In the genomic region with DNA sequence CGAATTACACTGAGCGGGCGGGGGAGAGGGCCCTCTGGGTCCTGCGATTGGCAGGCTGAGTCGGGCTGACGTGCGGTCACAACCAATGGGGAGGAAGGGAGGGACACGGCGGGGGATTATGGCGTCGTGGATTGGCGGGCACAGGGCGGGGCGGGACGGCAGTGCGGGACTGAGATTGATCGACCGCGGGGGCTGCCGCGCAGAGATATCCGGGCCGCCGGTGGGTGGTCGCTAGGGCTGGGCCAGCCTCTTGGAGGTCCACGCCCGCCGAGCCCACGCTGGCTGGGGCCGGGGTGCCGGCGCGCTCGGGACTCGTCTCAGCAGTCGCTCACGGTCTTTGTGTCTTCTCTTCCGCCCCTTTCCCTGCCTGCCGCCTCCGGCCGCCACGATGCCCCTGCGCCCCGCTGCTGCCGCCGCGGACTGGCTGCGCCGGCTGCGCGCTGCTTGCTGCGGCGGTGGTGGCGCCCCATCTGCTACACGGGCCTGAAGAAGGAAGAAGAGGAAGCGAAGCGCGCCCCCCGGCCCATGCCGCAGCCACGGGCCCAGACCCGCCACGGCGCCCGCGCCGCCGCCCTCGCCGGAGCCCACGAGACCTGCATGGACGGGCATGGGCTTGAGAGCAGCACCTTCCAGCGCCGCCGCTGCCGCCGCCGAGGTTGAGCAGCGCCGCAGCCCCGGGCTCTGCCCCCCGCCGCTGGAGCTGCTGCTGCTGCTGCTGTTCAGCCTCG, we compare ENCODE assay signal across 1 cellular context.
TF ChIP-seq lines count a peak whose summit lies in the region.

A gene with protein sequence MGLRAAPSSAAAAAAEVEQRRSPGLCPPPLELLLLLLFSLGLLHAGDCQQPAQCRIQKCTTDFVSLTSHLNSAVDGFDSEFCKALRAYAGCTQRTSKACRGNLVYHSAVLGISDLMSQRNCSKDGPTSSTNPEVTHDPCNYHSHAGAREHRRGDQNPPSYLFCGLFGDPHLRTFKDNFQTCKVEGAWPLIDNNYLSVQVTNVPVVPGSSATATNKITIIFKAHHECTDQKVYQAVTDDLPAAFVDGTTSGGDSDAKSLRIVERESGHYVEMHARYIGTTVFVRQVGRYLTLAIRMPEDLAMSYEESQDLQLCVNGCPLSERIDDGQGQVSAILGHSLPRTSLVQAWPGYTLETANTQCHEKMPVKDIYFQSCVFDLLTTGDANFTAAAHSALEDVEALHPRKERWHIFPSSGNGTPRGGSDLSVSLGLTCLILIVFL (plus strand): TSS at position 200 of the 728 bp plus-strand sequence. CDS start 408 bp downstream, at position 608.

TF ChIP-seq in HEK293, 187 proteins besides CTCF, POLR2A, EP300 and RAD21 (continued from another document and continues in another):
- TF ChIP-seq ZNF837 (tag by site-specific recombination; IDR thresholded peaks at IDR 0.05) (no peak), ZBTB26 (tag by site-specific recombination; optimal IDR thresholded peaks at IDR 0.05) (peak; percentile 82), KLF9 (tag by site-specific recombination; IDR thresholded peaks at IDR 0.05; ENCODE audit: low read depth) (peak; percentile 36; the same call in 1 of the 2 replicates), ZNF311 (tag by site-specific recombination; IDR thresholded peaks at IDR 0.05; ENCODE audit: borderline replicate concordance) (no peak), SETDB1 (IDR thresholded peaks at IDR 0.05; ENCODE audit: insufficient read length, low read length) (no peak), SCRT1 (tag by site-specific recombination; IDR thresholded peaks at IDR 0.05; ENCODE audit: borderline replicate concordance) (no peak), HOXA7 (CRISPR knock-in tag; IDR thresholded peaks at IDR 0.05; ENCODE audit: borderline replicate concordance) (no peak), ZNF571 (tag by site-specific recombination; IDR thresholded peaks at IDR 0.05) (no peak), ZNF433 (tag by site-specific recombination; IDR thresholded peaks at IDR 0.05; ENCODE audit: low read depth) (no peak), ZNF280C (tag by site-specific recombination; IDR thresholded peaks at IDR 0.05) (no peak), ZNF18 (tag by site-specific recombination; IDR thresholded peaks at IDR 0.05) (0 out of 2 replicates have a peak, but pooled peaks have one; percentile 1), ZNF112 (tag by site-specific recombination; IDR thresholded peaks at IDR 0.05) (no peak), ZNF776 (tag by site-specific recombination; IDR thresholded peaks at IDR 0.05; ENCODE audit: borderline replicate concordance) (no peak), ZNF513 (tag by site-specific recombination; IDR thresholded peaks at IDR 0.05) (0 out of 2 replicates have a peak, but pooled peaks have one; percentile 43), ZNF626 (tag by site-specific recombination; IDR thresholded peaks at IDR 0.05) (no peak), ZNF184 (tag by site-specific recombination; IDR thresholded peaks at IDR 0.05) (no peak), ZNF341 (tag by site-specific recombination; IDR thresholded peaks at IDR 0.05; ENCODE audit: low read depth) (no peak), BCL11A (tag by site-specific recombination; IDR thresholded peaks at IDR 0.05; ENCODE audit: low read depth) (no peak; the same call in 1 of the 2 replicates), ZNF426 (tag by site-specific recombination; IDR thresholded peaks at IDR 0.05) (no peak), ZNF529 (tag by site-specific recombination; IDR thresholded peaks at IDR 0.05; ENCODE audit: insufficient replicate concordance) (no peak), ZNF221 (tag by site-specific recombination; IDR thresholded peaks at IDR 0.05; ENCODE audit: borderline replicate concordance) (no peak), ZBTB1 (tag by site-specific recombination; IDR thresholded peaks at IDR 0.05) (no peak; the same call in 1 of the 2 replicates), ZNF629 (tag by site-specific recombination; IDR thresholded peaks at IDR 0.05) (no peak; the same call in 1 of the 2 replicates), ZNF621 (tag by site-specific recombination; IDR thresholded peaks at IDR 0.05) (no peak), ZNF223 (tag by site-specific recombination; IDR thresholded peaks at IDR 0.05) (no peak), ZNF140 (tag by site-specific recombination; IDR thresholded peaks at IDR 0.05) (no peak), ZNF530 (tag by site-specific recombination; IDR thresholded peaks at IDR 0.05; ENCODE audit: low read depth) (peak; percentile 95), HOXD13 (CRISPR knock-in tag; IDR thresholded peaks at IDR 0.05; ENCODE audit: borderline replicate concordance) (no peak; the same call in 1 of the 2 replicates), GLIS2 (tag by site-specific recombination; IDR thresholded peaks at IDR 0.05) (peak; percentile 87), ZSCAN16 (tag by site-specific recombination; IDR thresholded peaks at IDR 0.05) (no peak), ZNF292 (tag by site-specific recombination; IDR thresholded peaks at IDR 0.05; ENCODE audit: borderline replicate concordance, low read depth) (no peak), ZNF133 (tag by site-specific recombination; IDR thresholded peaks at IDR 0.05) (no peak), ZNF175 (tag by site-specific recombination; IDR thresholded peaks at IDR 0.05) (no peak), PRDM4 (tag by site-specific recombination; IDR thresholded peaks at IDR 0.05) (no peak), ZNF248 (tag by site-specific recombination; IDR thresholded peaks at IDR 0.05) (no peak)
- TF ChIP-seq, protein P1, sequence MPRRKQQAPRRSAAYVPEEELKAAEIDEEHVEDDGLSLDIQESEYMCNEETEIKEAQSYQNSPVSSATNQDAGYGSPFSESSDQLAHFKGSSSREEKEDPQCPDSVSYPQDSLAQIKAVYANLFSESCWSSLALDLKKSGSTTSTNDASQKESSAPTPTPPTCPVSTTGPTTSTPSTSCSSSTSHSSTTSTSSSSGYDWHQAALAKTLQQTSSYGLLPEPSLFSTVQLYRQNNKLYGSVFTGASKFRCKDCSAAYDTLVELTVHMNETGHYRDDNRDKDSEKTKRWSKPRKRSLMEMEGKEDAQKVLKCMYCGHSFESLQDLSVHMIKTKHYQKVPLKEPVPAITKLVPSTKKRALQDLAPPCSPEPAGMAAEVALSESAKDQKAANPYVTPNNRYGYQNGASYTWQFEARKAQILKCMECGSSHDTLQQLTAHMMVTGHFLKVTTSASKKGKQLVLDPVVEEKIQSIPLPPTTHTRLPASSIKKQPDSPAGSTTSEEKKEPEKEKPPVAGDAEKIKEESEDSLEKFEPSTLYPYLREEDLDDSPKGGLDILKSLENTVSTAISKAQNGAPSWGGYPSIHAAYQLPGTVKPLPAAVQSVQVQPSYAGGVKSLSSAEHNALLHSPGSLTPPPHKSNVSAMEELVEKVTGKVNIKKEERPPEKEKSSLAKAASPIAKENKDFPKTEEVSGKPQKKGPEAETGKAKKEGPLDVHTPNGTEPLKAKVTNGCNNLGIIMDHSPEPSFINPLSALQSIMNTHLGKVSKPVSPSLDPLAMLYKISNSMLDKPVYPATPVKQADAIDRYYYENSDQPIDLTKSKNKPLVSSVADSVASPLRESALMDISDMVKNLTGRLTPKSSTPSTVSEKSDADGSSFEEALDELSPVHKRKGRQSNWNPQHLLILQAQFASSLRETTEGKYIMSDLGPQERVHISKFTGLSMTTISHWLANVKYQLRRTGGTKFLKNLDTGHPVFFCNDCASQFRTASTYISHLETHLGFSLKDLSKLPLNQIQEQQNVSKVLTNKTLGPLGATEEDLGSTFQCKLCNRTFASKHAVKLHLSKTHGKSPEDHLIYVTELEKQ (tag by site-specific recombination; IDR thresholded peaks at IDR 0.05; ENCODE audit: borderline replicate concordance), result peak; percentile 1; the same call in 1 of the 2 replicates
- TF ChIP-seq, protein P2, sequence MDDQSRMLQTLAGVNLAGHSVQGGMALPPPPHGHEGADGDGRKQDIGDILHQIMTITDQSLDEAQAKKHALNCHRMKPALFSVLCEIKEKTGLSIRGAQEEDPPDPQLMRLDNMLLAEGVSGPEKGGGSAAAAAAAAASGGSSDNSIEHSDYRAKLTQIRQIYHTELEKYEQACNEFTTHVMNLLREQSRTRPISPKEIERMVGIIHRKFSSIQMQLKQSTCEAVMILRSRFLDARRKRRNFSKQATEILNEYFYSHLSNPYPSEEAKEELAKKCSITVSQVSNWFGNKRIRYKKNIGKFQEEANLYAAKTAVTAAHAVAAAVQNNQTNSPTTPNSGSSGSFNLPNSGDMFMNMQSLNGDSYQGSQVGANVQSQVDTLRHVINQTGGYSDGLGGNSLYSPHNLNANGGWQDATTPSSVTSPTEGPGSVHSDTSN (CRISPR knock-in tag; IDR thresholded peaks at IDR 0.05), result peak; percentile 74; the same call in 1 of the 2 replicates
- TF ChIP-seq, protein P3, sequence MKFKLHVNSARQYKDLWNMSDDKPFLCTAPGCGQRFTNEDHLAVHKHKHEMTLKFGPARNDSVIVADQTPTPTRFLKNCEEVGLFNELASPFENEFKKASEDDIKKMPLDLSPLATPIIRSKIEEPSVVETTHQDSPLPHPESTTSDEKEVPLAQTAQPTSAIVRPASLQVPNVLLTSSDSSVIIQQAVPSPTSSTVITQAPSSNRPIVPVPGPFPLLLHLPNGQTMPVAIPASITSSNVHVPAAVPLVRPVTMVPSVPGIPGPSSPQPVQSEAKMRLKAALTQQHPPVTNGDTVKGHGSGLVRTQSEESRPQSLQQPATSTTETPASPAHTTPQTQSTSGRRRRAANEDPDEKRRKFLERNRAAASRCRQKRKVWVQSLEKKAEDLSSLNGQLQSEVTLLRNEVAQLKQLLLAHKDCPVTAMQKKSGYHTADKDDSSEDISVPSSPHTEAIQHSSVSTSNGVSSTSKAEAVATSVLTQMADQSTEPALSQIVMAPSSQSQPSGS (tag by site-specific recombination; IDR thresholded peaks at IDR 0.05; ENCODE audit: low read depth), result no peak
- TF ChIP-seq, protein P4, sequence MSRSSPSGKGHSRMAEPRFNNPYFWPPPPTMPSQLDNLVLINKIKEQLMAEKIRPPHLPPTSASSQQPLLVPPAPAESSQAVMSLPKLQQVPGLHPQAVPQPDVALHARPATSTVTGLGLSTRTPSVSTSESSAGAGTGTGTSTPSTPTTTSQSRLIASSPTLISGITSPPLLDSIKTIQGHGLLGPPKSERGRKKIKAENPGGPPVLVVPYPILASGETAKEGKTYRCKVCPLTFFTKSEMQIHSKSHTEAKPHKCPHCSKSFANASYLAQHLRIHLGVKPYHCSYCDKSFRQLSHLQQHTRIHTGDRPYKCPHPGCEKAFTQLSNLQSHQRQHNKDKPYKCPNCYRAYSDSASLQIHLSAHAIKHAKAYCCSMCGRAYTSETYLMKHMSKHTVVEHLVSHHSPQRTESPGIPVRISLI (tag by site-specific recombination; IDR thresholded peaks at IDR 0.05), result no peak
